In the genomic region with DNA sequence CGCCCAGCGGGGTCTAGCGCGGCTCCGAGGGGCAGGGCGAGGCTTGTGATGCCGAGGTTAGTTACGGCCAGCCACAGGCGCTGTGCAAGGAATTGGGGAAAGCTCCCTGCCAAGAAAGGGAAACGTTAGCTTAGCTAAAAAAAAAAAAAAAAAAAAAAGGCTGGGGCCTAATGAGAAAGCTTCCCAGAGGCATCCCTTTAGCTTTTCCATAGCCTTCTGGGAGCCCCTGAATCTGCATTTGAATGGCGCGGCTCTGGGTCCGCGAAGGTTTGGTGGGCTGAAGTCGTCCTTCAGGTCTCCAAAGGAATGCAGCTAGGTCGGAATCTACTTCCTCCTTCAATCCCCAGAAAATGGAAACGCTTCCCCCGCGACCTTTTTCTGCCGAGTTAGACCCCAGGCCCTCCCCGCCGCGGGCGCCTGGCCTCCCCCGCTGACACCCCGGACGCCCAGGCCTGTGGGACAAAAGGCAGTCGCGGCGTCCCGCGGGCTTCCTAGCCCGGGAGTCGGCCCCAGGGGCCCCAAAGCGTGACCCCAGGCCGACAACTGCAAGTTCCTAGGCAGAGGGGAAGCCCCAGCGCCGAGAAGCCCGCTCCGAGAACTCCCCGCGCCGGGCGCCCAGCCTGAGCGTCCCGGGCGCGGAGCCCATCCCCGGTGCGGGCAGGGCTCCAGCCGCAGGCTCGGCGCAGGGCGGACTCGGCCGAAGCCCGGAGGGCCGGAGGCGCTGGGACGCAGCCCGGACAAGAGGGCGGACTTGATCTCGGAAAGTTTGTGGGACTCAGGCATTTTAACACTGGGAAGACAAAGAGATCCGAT, we compare ENCODE assay signal across 1 cellular context.
TF ChIP-seq lines count a peak whose summit lies in the region.

No MANE protein-coding gene starts in this region.

TF ChIP-seq in SK-N-SH, 30 proteins besides CTCF, POLR2A, EP300 and RAD21 (continued from another document):
- TF ChIP-seq, protein P1, sequence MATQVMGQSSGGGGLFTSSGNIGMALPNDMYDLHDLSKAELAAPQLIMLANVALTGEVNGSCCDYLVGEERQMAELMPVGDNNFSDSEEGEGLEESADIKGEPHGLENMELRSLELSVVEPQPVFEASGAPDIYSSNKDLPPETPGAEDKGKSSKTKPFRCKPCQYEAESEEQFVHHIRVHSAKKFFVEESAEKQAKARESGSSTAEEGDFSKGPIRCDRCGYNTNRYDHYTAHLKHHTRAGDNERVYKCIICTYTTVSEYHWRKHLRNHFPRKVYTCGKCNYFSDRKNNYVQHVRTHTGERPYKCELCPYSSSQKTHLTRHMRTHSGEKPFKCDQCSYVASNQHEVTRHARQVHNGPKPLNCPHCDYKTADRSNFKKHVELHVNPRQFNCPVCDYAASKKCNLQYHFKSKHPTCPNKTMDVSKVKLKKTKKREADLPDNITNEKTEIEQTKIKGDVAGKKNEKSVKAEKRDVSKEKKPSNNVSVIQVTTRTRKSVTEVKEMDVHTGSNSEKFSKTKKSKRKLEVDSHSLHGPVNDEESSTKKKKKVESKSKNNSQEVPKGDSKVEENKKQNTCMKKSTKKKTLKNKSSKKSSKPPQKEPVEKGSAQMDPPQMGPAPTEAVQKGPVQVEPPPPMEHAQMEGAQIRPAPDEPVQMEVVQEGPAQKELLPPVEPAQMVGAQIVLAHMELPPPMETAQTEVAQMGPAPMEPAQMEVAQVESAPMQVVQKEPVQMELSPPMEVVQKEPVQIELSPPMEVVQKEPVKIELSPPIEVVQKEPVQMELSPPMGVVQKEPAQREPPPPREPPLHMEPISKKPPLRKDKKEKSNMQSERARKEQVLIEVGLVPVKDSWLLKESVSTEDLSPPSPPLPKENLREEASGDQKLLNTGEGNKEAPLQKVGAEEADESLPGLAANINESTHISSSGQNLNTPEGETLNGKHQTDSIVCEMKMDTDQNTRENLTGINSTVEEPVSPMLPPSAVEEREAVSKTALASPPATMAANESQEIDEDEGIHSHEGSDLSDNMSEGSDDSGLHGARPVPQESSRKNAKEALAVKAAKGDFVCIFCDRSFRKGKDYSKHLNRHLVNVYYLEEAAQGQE (IDR thresholded peaks at IDR 0.05; ENCODE audit: low read depth, low read length): no peak
- TF ChIP-seq GABPA (IDR thresholded peaks at IDR 0.05; ENCODE audit: low read depth) (no peak), MEF2A (IDR thresholded peaks at IDR 0.05; ENCODE audit: borderline replicate concordance, low read depth) (no peak)
